25 cellular contexts compared by ENCODE assay signal in the genomic region with DNA sequence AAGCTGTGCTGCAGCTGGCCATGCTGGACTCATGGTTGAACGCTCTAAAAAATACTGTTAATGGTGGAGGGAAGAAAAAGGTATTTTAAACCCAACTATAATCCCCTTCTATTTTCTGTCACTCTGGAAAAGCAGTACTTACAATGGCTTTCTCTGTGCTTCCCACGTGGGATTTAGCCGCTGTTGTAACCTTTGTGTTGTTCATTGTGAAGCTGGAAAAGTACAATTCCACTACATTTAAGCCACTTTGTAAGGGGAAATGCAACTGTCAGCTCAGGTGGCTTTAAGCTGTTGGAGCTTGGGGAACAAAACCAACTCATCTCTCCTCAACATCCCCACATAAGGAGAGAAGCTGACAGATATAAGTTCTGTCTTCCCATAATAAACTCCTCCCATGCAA.
"Had no signal": no experiment of that assay in that cellular context is flagged by ENCODE, and none has a peak within 500 bp of the region (broad histone marks: within the 10 kb centered on the region; RNA-seq: fewer than 3 reads in every experiment).

No MANE protein-coding gene starts in this region.

- H3K4me1 Mint-ChIP-seq: activated CD4-positive, alpha-beta T cell treated with anti-CD3 and anti-CD28 coated beads, Interleukin-2, amount 10 ng/mL, durations not matched to agents 24 days and 14 days; activated naive CD8-positive, alpha-beta T cell treated with anti-CD3 and anti-CD28 coated beads, Interleukin-2, amount 10 ng/mL, durations not matched to agents 7 days and 5 days; activated T-helper 17 cell treated with anti-CD3 and anti-CD28 coated beads, Interleukin-2, amount 50 U/mL, for 72 hours had no signal

- H3K36me3 Mint-ChIP-seq: activated naive CD8-positive, alpha-beta T cell treated with anti-CD3 and anti-CD28 coated beads, Interleukin-2, amount 10 ng/mL, durations not matched to agents 7 days and 5 days had no signal

- H3K4me3 ChIP-seq: adrenal gland, Peyer's patch, SJSA1 had no signal

- H3K9me3 ChIP-seq: adrenal gland, Peyer's patch, SJSA1 had no signal

- ATAC-seq: activated T-helper 17 cell treated with anti-CD3 and anti-CD28 coated beads, Interleukin-2, amount 50 U/mL, for 72 hours; SK-N-SH treated with all-trans-retinoic acid at 6 μM for 48 hours had no signal

- DNase-seq: activated CD4-positive, alpha-beta T cell treated with anti-CD3 and anti-CD28 coated beads for 1 hour; activated CD4-positive, alpha-beta T cell treated with anti-CD3 and anti-CD28 coated beads, Interleukin-2, amount 10 ng/mL, durations not matched to agents 24 days and 14 days; activated CD4-positive, alpha-beta T cell treated with anti-CD3 and anti-CD28 coated beads, Interleukin-2, amount 50 U/mL, for 48 hours; activated gamma-delta T cell treated with Interleukin-2 at 50 U/mL for 16 hours; activated naive CD4-positive, alpha-beta T cell treated with anti-CD3 and anti-CD28 coated beads, Interleukin-2, amount 50 U/mL, for 16 hours; activated naive CD8-positive, alpha-beta T cell treated with anti-CD3 and anti-CD28 coated beads, Interleukin-2, amount 10 ng/mL, durations not matched to agents 7 days and 5 days; activated T-cell treated with anti-CD3 and anti-CD28 coated beads, Interleukin-2, amount 50 U/mL, for 48 hours; adrenal gland; anterior cingulate cortex; central memory CD4-positive, alpha-beta T cell; Karpas-422; MM.1S; NCI-H1105 treated with DMSO at 0.1 percent for 48 hours; NCI-H1436 treated with DMSO at 0.1 percent for 48 hours; NCI-H187; NCI-H2081; NCI-H446; NCI-H524; Peyer's patch; Right ventricle myocardium superior had no signal

- H3K27ac Mint-ChIP-seq: activated CD4-positive, alpha-beta T cell treated with anti-CD3 and anti-CD28 coated beads, Interleukin-2, amount 10 ng/mL, durations not matched to agents 24 days and 14 days; activated naive CD8-positive, alpha-beta T cell treated with anti-CD3 and anti-CD28 coated beads, Interleukin-2, amount 10 ng/mL, durations not matched to agents 7 days and 5 days; activated T-helper 17 cell treated with anti-CD3 and anti-CD28 coated beads, Interleukin-2, amount 50 U/mL, for 72 hours; T-helper 1 cell treated with Interleukin-12 subunit alpha and Interleukin-12 subunit beta and Interleukin-4 antibody, amounts not matched to agents 30 μg/mL and 1 μg/mL, for 36 hours had no signal

- H3K27ac ChIP-seq: adrenal gland, Peyer's patch, RWPE1, SJSA1 had no signal

- H3K4me1 ChIP-seq: adrenal gland, Peyer's patch, SJSA1 had no signal

- H3K27me3 Mint-ChIP-seq: activated CD4-positive, alpha-beta T cell treated with anti-CD3 and anti-CD28 coated beads, Interleukin-2, amount 10 ng/mL, durations not matched to agents 24 days and 14 days; activated naive CD8-positive, alpha-beta T cell treated with anti-CD3 and anti-CD28 coated beads, Interleukin-2, amount 10 ng/mL, durations not matched to agents 7 days and 5 days; activated T-helper 17 cell treated with anti-CD3 and anti-CD28 coated beads, Interleukin-2, amount 50 U/mL, for 72 hours had no signal

- H3K36me3 ChIP-seq: adrenal gland, Peyer's patch, SJSA1 had no signal

- H3K4me3 Mint-ChIP-seq: activated CD4-positive, alpha-beta T cell treated with anti-CD3 and anti-CD28 coated beads, Interleukin-2, amount 10 ng/mL, durations not matched to agents 24 days and 14 days; activated naive CD8-positive, alpha-beta T cell treated with anti-CD3 and anti-CD28 coated beads, Interleukin-2, amount 10 ng/mL, durations not matched to agents 7 days and 5 days; activated T-helper 17 cell treated with anti-CD3 and anti-CD28 coated beads, Interleukin-2, amount 50 U/mL, for 72 hours; T-helper 1 cell treated with Interleukin-12 subunit alpha and Interleukin-12 subunit beta and Interleukin-4 antibody, amounts not matched to agents 30 μg/mL and 1 μg/mL, for 36 hours had no signal

- H3K27me3 ChIP-seq: adrenal gland, Peyer's patch, SJSA1 had no signal

- H3K9me3 Mint-ChIP-seq: activated CD4-positive, alpha-beta T cell treated with anti-CD3 and anti-CD28 coated beads, Interleukin-2, amount 10 ng/mL, durations not matched to agents 24 days and 14 days; activated naive CD8-positive, alpha-beta T cell treated with anti-CD3 and anti-CD28 coated beads, Interleukin-2, amount 10 ng/mL, durations not matched to agents 7 days and 5 days; activated T-helper 17 cell treated with anti-CD3 and anti-CD28 coated beads, Interleukin-2, amount 50 U/mL, for 72 hours had no signal
